ENCODE assay signal across 8 cellular contexts in genomic region chr21:43331962-43332458, GRCh38.
A peak's percentile ranks its signal among the peaks of the same experiment; 100 is the strongest.
DNase-seq lines count a peak whose midpoint lies in the region; ATAC-seq, FAIRE-seq and TF ChIP-seq lines count a peak whose summit lies in the region.

No MANE protein-coding gene starts in this region.

- peaks cover 2% of the 10 kb centered on the region for H3K27me3 Mint-ChIP-seq in astrocyte (ENCODE audit: low read depth, unreplicated experiment)
- no peaks in the 10 kb centered on the region for H3K27me3 Mint-ChIP-seq in Calu3 (ENCODE audit: unreplicated experiment)
- peaks cover 15% of the 10 kb centered on the region for H3K27me3 Mint-ChIP-seq in GM23338 (ENCODE audit: insufficient read depth, low read depth, poor library complexity)

- H3K4me3 Mint-ChIP-seq in astrocyte (ENCODE audit: unreplicated experiment), result no peak overlapping the region
- no peak overlapping the region for H3K4me3 Mint-ChIP-seq in Calu3 (ENCODE audit: low read depth, unreplicated experiment)
- H3K4me3 Mint-ChIP-seq in GM23338, result no peak overlapping the region

- in situ Hi-C loops in GM23248 (cut with MboI), result no loop called here

- intact Hi-C loops in right cardiac atrium (cut with DNase I), result no loop called here
- intact Hi-C loops in Calu3 (cut with micrococcal nuclease; ENCODE audit: unreplicated experiment), result no loop called here

- H3K27ac ChIP-seq in GM23248 (no peak overlapping the region; the same call in 1 of the 2 replicates), astrocyte (ENCODE audit: low read depth, low read length) (peak overlapping the region; percentile 96), right cardiac atrium (ENCODE audit: low read length) (no peak overlapping the region), GM23338 (ENCODE audit: low read depth) (no peak overlapping the region)

- H3K4me3 ChIP-seq in GM23248 (no peak overlapping the region), astrocyte (ENCODE audit: insufficient read depth, low read depth, low read length) (no peak overlapping the region), right cardiac atrium (ENCODE audit: low read length) (no peak overlapping the region), GM23338 (no peak overlapping the region)

- peak; percentile 65 to 73 for ATAC-seq in right cardiac atrium
- no peak for ATAC-seq in GM23338

- no peak overlapping the region for H3K9ac ChIP-seq in GM23248
- peak overlapping the region; percentile 82 for H3K9ac ChIP-seq in astrocyte (ENCODE audit: low read length)

- H3K27ac Mint-ChIP-seq in astrocyte (ENCODE audit: unreplicated experiment) (peak overlapping the region; percentile 86), Calu3 (ENCODE audit: unreplicated experiment) (no peak overlapping the region), GM23338 (no peak overlapping the region)

- TF ChIP-seq CTCF in astrocyte (IDR thresholded peaks at IDR 0.05; ENCODE audit: insufficient read depth, low read depth, low read length) (no peak), Calu3 (IDR thresholded peaks at IDR 0.05; ENCODE audit: unreplicated experiment) (no peak), GM23338 (conservative IDR thresholded peaks at IDR 0.05; ENCODE audit: low read depth in 2 of 2) (no peak)

- DNase-seq in GM23248, result peak; percentile 52
- peak; percentile 91 for DNase-seq in astrocyte (ENCODE audit: low read depth)
- DNase-seq in right cardiac atrium, result peak; percentile 64 to 83 (median 81)
- DNase-seq in putamen (ENCODE audit: low spot score), result peak; percentile 90
- DNase-seq in activated T-cell treated with anti-CD3 and anti-CD28 coated beads for 4 hours, result no peak
- no peak for DNase-seq in Kasumi-1 (lab: John Stamatoyannopoulos, UW)
- DNase-seq in Calu3, result no peak
- no peak for DNase-seq in GM23338 (ENCODE audit: low spot score)

- H2AFZ ChIP-seq in GM23248 (no peak overlapping the region), astrocyte (ENCODE audit: low read depth, low read length) (peak overlapping the region; percentile 28), GM23338 (no peak overlapping the region)

- H4K20me1 ChIP-seq in GM23248 (ENCODE audit: insufficient read depth), result no peaks in the 10 kb centered on the region
- H4K20me1 ChIP-seq in astrocyte (ENCODE audit: insufficient read depth, low read length), result no peaks in the 10 kb centered on the region
- H4K20me1 ChIP-seq in GM23338 (replicated peaks; ENCODE audit: insufficient read depth), result no peaks in the 10 kb centered on the region

- H3K4me1 ChIP-seq in GM23248 (ENCODE audit: insufficient read depth), result peaks cover 17% of the 10 kb centered on the region
- peaks cover 29% of the 10 kb centered on the region for H3K4me1 ChIP-seq in astrocyte (ENCODE audit: insufficient read depth, low read length)
- H3K4me1 ChIP-seq in right cardiac atrium (ENCODE audit: control insufficient read depth, insufficient read depth, low read length), result peaks cover 3% of the 10 kb centered on the region
- no peaks in the 10 kb centered on the region for H3K4me1 ChIP-seq in GM23338 (ENCODE audit: insufficient read depth)

- H3K9me3 ChIP-seq in GM23248 (ENCODE audit: low read depth) (no peaks in the 10 kb centered on the region), astrocyte (ENCODE audit: insufficient read depth, low read depth, low read length) (no peaks in the 10 kb centered on the region), right cardiac atrium (ENCODE audit: control insufficient read depth, low read length) (no peaks in the 10 kb centered on the region)

- H3K36me3 Mint-ChIP-seq in astrocyte (ENCODE audit: low read depth, unreplicated experiment) (no peaks in the 10 kb centered on the region), Calu3 (ENCODE audit: insufficient read depth, unreplicated experiment) (peaks cover 5% of the 10 kb centered on the region), GM23338 (ENCODE audit: low read depth) (peaks cover 4% of the 10 kb centered on the region; the same call in 2 of the 3 replicates)

- CTCF ChIA-PET in Calu3 (lab: Charles Lee), result interaction anchor here (0.6 kb wide), 1 partner anchor 309 kb away, joined by 4 read pairs; no protein-coding TSS in a partner anchor

- H3K27me3 ChIP-seq in GM23248 (replicated peaks; ENCODE audit: insufficient read depth) (no peaks in the 10 kb centered on the region), astrocyte (ENCODE audit: insufficient read depth, low read length) (no peaks in the 10 kb centered on the region), right cardiac atrium (ENCODE audit: control insufficient read depth, insufficient read depth) (no peaks in the 10 kb centered on the region), GM23338 (ENCODE audit: insufficient read depth) (no peaks in the 10 kb centered on the region)

- H3K4me2 ChIP-seq in GM23248 (ENCODE audit: unreplicated experiment) (no peak overlapping the region), astrocyte (ENCODE audit: low read length) (peak overlapping the region; percentile 79), GM23338 (no peak overlapping the region)

- no peak for FAIRE-seq in astrocyte (lab: Jason Lieb, UNC)

- WGBS in GM23248 (ENCODE audit: low coverage in 1 of 2, low lambda C conversion rate in 2 of 2, missing lambda C conversion rate in 2 of 2), 2 experiments, result 83 to 85% methylated on average over 14 of the region's 14 CpGs
- WGBS in right cardiac atrium, result 40% methylated on average over 14 of the region's 14 CpGs

- H3K9me3 Mint-ChIP-seq in astrocyte (ENCODE audit: unreplicated experiment) (peaks cover 6% of the 10 kb centered on the region), Calu3 (ENCODE audit: low read depth, unreplicated experiment) (no peaks in the 10 kb centered on the region), GM23338 (peaks cover 23% of the 10 kb centered on the region)

- H3F3A ChIP-seq in GM23248 (ENCODE audit: insufficient read depth), result peaks cover 9% of the 10 kb centered on the region
- H3F3A ChIP-seq in GM23338 (replicated peaks; ENCODE audit: low read depth), result no peaks in the 10 kb centered on the region

- H3K4me1 Mint-ChIP-seq in astrocyte (ENCODE audit: low read depth, unreplicated experiment) (peaks cover 30% of the 10 kb centered on the region), Calu3 (ENCODE audit: low read depth, unreplicated experiment) (peaks cover 27% of the 10 kb centered on the region), GM23338 (peaks cover 28% of the 10 kb centered on the region)

- H3K9me2 ChIP-seq in GM23248 (ENCODE audit: insufficient read depth), result no peaks in the 10 kb centered on the region
- H3K9me2 ChIP-seq in GM23338 (ENCODE audit: insufficient read depth), result no peaks in the 10 kb centered on the region; the same call in 1 of the 2 replicates

- H3K36me3 ChIP-seq in GM23248 (ENCODE audit: low read depth), result no peaks in the 10 kb centered on the region
- no peaks in the 10 kb centered on the region for H3K36me3 ChIP-seq in astrocyte (ENCODE audit: insufficient read depth, low read length)
- H3K36me3 ChIP-seq in GM23338 (ENCODE audit: insufficient read depth), result no peaks in the 10 kb centered on the region

- H3K79me2 ChIP-seq in GM23248 (ENCODE audit: insufficient read depth), result no peaks in the 10 kb centered on the region
- H3K79me2 ChIP-seq in astrocyte (ENCODE audit: insufficient read depth, low read length), result no peaks in the 10 kb centered on the region
- no peaks in the 10 kb centered on the region for H3K79me2 ChIP-seq in GM23338 (replicated peaks; ENCODE audit: insufficient read depth)

- no TSS peak for BruUV-seq in Calu3 (replicated peaks; lab: Mats Ljungman, UMichigan)

TF ChIP-seq in GM23338, 12 proteins besides CTCF, POLR2A, EP300 and RAD21:
- TF ChIP-seq ZNF331 (CRISPR knock-in tag; IDR thresholded peaks at IDR 0.05; ENCODE audit: low read depth) (no peak), POLR2AphosphoS5 (IDR thresholded peaks at IDR 0.05; ENCODE audit: low read depth) (no peak), STAT1 (IDR thresholded peaks at IDR 0.05; ENCODE audit: unreplicated experiment) (no peak), EZH2 (IDR thresholded peaks at IDR 0.05; ENCODE audit: low read depth, unreplicated experiment) (no peak), ZNF114 (CRISPR knock-in tag; IDR thresholded peaks at IDR 0.05) (no peak), CREB1 (CRISPR knock-in tag; IDR thresholded peaks at IDR 0.05; ENCODE audit: low read depth) (no peak), JUNB (IDR thresholded peaks at IDR 0.05; ENCODE audit: unreplicated experiment) (no peak), NANOG (IDR thresholded peaks at IDR 0.05; ENCODE audit: borderline replicate concordance) (no peak), REST (IDR thresholded peaks at IDR 0.05; ENCODE audit: unreplicated experiment) (no peak), EZH2phosphoT487 (IDR thresholded peaks at IDR 0.05; ENCODE audit: unreplicated experiment) (no peak)
TF ChIP-seq in GM23338: peak in this region for 0.

Comparison
In these comparisons a context has a peak if more than half of its experiments do, and no peak if none do; other contexts are left out.
1. DNase-seq: peak in GM23248 (single experiment), astrocyte (single experiment), right cardiac atrium (3 of 3) and putamen (single experiment); none in activated T-cell treated with anti-CD3 and anti-CD28 coated beads for 4 hours (single experiment), Kasumi-1 (0 of 2), Calu3 (single experiment) and GM23338 (single experiment).